9 cellular contexts compared by ENCODE assay signal in genomic region chr6:4577406-4577805, GRCh38.
DNase-seq lines count a peak whose midpoint lies in the region; TF ChIP-seq lines count a peak whose summit lies in the region.
"Had no signal": no experiment of that assay in that cellular context is flagged by ENCODE, and none has a peak within 500 bp of the region (broad histone marks: within the 10 kb centered on the region; RNA-seq: fewer than 3 reads in every experiment).

No MANE protein-coding gene starts in this region.

- peak overlapping the region; percentile 24; the same call in 1 of the 2 replicates for H3K27ac ChIP-seq in VCaP
- H3K27ac ChIP-seq: neutrophil had no signal

- POLR2A ChIA-PET in HEK293T (lab: Yijun Ruan, JAX), result no interaction called here

- CTCF ChIA-PET in HEK293T (lab: Yijun Ruan, JAX), result interaction anchor here (0.6 kb wide), 1 partner anchor 199 kb away, joined by 8 read pairs; no protein-coding TSS in a partner anchor

- in situ Hi-C loops in ACHN (cut with HindIII; ENCODE audit: low pct_ligation_motif_present, low pct_unique_long_range_greater_than_20kb, low sequenced_read_pairs), result no loop called here

- TF ChIP-seq CTCF in VCaP (conservative IDR thresholded peaks at IDR 0.05), result no peak
- TF ChIP-seq CTCF in fibroblast of pulmonary artery (IDR thresholded peaks at IDR 0.05; ENCODE audit: low read length, missing control alignments), result no peak

- DNase-seq in Ammon's horn (ENCODE audit: low spot score) (peak; percentile 24), fibroblast of pulmonary artery (ENCODE audit: low read depth) (peak; percentile 98), putamen (ENCODE audit: low spot score) (peak; percentile 36), HEK293T (ENCODE audit: extremely low spot score) (no peak), NCI-H524 (lab: John Stamatoyannopoulos, UW) (no peak), ACHN (no peak), NCI-H1436 (lab: John Stamatoyannopoulos, UW) (no peak)

- H3K4me3 ChIP-seq in fibroblast of pulmonary artery (replicated peaks; ENCODE audit: low read depth, low read length), result no peak overlapping the region

TF ChIP-seq in HEK293T, 16 proteins besides CTCF, POLR2A, EP300 and RAD21:
- no peak for TF ChIP-seq CTBP1 (IDR thresholded peaks at IDR 0.05; ENCODE audit: borderline replicate concordance)
- TF ChIP-seq HDGF (IDR thresholded peaks at IDR 0.05; ENCODE audit: borderline replicate concordance), result no peak
- no peak for TF ChIP-seq ARNT (IDR thresholded peaks at IDR 0.05)
- no peak for TF ChIP-seq FOXA1 (IDR thresholded peaks at IDR 0.05)
- TF ChIP-seq ELF4 (IDR thresholded peaks at IDR 0.05), result no peak
- TF ChIP-seq FOXM1 (IDR thresholded peaks at IDR 0.05; ENCODE audit: borderline replicate concordance), result no peak
- no peak for TF ChIP-seq SP1 (IDR thresholded peaks at IDR 0.05)
- TF ChIP-seq NFRKB (IDR thresholded peaks at IDR 0.05), result no peak
- TF ChIP-seq L3MBTL2 (conservative IDR thresholded peaks at IDR 0.05), result no peak

Comparison
In these comparisons a context has a peak if more than half of its experiments do, and no peak if none do; other contexts are left out.
1. DNase-seq: peak in Ammon's horn (single experiment), fibroblast of pulmonary artery (single experiment) and putamen (single experiment); none in HEK293T (single experiment), NCI-H524 (0 of 2), ACHN (single experiment) and NCI-H1436 (single experiment).